In the genomic region with DNA sequence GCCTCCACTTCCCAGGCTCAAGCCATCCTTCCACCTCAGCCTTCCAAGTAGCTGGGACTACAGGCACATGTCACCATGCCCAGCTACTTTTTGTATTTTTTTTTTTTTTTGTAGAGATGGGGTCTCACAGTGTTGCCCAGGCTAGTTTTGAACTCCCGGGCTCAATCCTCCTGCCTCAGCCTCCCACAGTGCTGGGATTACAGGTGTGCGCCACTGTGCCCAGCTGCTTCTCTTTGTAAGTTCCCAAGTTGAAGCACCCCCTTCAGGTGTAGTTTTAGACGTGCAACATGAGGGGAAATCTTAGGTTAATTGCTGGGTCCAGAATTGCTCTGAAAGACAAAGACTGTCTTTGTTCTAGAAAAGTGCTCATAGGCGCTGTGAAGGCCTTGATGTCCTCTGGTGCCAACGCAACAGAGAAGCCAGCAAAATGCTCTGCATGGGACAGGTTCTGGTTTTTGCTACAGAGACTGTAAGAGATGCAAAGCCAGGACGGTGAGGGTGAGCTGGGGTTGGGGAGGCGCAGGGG, we compare ENCODE assay signal across 2 cellular contexts.
TF ChIP-seq lines count a peak whose summit lies in the region.

No MANE protein-coding gene starts in this region.

TF ChIP-seq in GM23338, 12 proteins besides CTCF, POLR2A, EP300 and RAD21:
- TF ChIP-seq, protein P1, sequence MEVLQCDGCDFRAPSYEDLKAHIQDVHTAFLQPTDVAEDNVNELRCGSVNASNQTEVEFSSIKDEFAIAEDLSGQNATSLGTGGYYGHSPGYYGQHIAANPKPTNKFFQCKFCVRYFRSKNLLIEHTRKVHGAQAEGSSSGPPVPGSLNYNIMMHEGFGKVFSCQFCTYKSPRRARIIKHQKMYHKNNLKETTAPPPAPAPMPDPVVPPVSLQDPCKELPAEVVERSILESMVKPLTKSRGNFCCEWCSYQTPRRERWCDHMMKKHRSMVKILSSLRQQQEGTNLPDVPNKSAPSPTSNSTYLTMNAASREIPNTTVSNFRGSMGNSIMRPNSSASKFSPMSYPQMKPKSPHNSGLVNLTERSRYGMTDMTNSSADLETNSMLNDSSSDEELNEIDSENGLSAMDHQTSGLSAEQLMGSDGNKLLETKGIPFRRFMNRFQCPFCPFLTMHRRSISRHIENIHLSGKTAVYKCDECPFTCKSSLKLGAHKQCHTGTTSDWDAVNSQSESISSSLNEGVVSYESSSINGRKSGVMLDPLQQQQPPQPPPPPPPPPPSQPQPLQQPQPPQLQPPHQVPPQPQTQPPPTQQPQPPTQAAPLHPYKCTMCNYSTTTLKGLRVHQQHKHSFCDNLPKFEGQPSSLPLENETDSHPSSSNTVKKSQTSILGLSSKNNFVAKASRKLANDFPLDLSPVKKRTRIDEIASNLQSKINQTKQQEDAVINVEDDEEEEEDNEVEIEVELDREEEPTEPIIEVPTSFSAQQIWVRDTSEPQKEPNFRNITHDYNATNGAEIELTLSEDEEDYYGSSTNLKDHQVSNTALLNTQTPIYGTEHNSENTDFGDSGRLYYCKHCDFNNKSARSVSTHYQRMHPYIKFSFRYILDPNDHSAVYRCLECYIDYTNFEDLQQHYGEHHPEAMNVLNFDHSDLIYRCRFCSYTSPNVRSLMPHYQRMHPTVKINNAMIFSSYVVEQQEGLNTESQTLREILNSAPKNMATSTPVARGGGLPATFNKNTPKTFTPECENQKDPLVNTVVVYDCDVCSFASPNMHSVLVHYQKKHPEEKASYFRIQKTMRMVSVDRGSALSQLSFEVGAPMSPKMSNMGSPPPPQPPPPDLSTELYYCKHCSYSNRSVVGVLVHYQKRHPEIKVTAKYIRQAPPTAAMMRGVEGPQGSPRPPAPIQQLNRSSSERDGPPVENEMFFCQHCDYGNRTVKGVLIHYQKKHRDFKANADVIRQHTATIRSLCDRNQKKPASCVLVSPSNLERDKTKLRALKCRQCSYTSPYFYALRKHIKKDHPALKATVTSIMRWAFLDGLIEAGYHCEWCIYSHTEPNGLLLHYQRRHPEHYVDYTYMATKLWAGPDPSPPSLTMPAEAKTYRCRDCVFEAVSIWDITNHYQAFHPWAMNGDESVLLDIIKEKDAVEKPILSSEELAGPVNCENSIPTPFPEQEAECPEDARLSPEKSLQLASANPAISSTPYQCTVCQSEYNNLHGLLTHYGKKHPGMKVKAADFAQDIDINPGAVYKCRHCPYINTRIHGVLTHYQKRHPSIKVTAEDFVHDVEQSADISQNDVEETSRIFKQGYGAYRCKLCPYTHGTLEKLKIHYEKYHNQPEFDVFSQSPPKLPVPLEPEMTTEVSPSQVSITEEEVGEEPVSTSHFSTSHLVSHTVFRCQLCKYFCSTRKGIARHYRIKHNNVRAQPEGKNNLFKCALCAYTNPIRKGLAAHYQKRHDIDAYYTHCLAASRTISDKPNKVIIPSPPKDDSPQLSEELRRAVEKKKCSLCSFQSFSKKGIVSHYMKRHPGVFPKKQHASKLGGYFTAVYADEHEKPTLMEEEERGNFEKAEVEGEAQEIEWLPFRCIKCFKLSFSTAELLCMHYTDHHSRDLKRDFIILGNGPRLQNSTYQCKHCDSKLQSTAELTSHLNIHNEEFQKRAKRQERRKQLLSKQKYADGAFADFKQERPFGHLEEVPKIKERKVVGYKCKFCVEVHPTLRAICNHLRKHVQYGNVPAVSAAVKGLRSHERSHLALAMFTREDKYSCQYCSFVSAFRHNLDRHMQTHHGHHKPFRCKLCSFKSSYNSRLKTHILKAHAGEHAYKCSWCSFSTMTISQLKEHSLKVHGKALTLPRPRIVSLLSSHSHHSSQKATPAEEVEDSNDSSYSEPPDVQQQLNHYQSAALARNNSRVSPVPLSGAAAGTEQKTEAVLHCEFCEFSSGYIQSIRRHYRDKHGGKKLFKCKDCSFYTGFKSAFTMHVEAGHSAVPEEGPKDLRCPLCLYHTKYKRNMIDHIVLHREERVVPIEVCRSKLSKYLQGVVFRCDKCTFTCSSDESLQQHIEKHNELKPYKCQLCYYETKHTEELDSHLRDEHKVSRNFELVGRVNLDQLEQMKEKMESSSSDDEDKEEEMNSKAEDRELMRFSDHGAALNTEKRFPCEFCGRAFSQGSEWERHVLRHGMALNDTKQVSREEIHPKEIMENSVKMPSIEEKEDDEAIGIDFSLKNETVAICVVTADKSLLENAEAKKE (CRISPR knock-in tag; IDR thresholded peaks at IDR 0.05): no peak
- TF ChIP-seq POLR2AphosphoS5 (IDR thresholded peaks at IDR 0.05; ENCODE audit: low read depth) (no peak), STAT1 (IDR thresholded peaks at IDR 0.05; ENCODE audit: unreplicated experiment) (no peak), EZH2 (IDR thresholded peaks at IDR 0.05; ENCODE audit: low read depth, unreplicated experiment) (no peak), JUNB (IDR thresholded peaks at IDR 0.05; ENCODE audit: unreplicated experiment) (no peak), ZNF331 (CRISPR knock-in tag; IDR thresholded peaks at IDR 0.05; ENCODE audit: low read depth) (no peak)
- TF ChIP-seq, protein P2, sequence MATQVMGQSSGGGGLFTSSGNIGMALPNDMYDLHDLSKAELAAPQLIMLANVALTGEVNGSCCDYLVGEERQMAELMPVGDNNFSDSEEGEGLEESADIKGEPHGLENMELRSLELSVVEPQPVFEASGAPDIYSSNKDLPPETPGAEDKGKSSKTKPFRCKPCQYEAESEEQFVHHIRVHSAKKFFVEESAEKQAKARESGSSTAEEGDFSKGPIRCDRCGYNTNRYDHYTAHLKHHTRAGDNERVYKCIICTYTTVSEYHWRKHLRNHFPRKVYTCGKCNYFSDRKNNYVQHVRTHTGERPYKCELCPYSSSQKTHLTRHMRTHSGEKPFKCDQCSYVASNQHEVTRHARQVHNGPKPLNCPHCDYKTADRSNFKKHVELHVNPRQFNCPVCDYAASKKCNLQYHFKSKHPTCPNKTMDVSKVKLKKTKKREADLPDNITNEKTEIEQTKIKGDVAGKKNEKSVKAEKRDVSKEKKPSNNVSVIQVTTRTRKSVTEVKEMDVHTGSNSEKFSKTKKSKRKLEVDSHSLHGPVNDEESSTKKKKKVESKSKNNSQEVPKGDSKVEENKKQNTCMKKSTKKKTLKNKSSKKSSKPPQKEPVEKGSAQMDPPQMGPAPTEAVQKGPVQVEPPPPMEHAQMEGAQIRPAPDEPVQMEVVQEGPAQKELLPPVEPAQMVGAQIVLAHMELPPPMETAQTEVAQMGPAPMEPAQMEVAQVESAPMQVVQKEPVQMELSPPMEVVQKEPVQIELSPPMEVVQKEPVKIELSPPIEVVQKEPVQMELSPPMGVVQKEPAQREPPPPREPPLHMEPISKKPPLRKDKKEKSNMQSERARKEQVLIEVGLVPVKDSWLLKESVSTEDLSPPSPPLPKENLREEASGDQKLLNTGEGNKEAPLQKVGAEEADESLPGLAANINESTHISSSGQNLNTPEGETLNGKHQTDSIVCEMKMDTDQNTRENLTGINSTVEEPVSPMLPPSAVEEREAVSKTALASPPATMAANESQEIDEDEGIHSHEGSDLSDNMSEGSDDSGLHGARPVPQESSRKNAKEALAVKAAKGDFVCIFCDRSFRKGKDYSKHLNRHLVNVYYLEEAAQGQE (IDR thresholded peaks at IDR 0.05; ENCODE audit: unreplicated experiment): no peak

TF ChIP-seq in H1, 55 proteins besides CTCF, POLR2A, EP300 and RAD21:
- TF ChIP-seq KDM1A (IDR thresholded peaks at IDR 0.05; ENCODE audit: borderline replicate concordance, low read length): 0 out of 2 replicates have a peak, but pooled peaks have one; percentile 25
- TF ChIP-seq TAF1 (IDR thresholded peaks at IDR 0.05; ENCODE audit: low read depth, low read length): no peak
